15 cellular contexts compared by ENCODE assay signal in the genomic region with DNA sequence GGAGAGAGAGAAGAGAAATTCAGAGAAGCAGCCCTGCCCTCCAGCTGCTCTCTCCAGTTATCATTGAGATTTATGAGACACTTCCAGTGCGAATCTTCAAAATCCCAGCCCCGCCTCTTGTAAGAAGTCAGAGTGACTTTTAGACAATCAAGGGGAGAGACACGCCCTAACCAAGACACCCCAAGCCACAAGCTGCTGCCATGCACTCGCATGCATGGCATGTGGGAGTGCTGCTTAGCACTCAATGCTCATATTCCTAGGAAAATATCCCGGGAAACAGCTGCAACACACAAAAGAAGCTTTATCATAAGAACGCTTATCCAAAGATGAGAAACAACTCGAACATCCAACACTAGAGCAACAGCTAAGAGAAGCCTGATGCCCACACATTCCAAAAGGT.
"Had no signal": no experiment of that assay in that cellular context is flagged by ENCODE, and none has a peak within 500 bp of the region (broad histone marks: within the 10 kb centered on the region; RNA-seq: fewer than 3 reads in every experiment).

No MANE protein-coding gene starts in this region.

- DNase-seq: activated CD4-positive, alpha-beta T cell treated with anti-CD3 and anti-CD28 coated beads for 4 hours; activated CD8-positive, alpha-beta T cell treated with anti-CD3 and anti-CD28 coated beads for 36 hours; activated gamma-delta T cell; activated T-cell treated with anti-CD3 and anti-CD28 coated beads, Interleukin-2, amount 50 U/mL, for 72 hours; amniotic stem cell; body of pancreas; endodermal cell; erythroblast; mucosa of descending colon; natural killer cell had no signal

- H3K27me3 ChIP-seq: body of pancreas, hepatocyte, right atrium auricular region had no signal

- H3K4me3 ChIP-seq: body of pancreas, hepatocyte, mucosa of descending colon, right atrium auricular region, smooth muscle cell had no signal

- H3K4me1 ChIP-seq: body of pancreas had no signal

- ATAC-seq: activated CD8-positive, alpha-beta T cell treated with anti-CD3 and anti-CD28 coated beads for 36 hours; activated naive CD4-positive, alpha-beta T cell treated with anti-CD3 and anti-CD28 coated beads, Interleukin-2, amount 50 U/mL, for 72 hours; activated T-cell treated with anti-CD3 and anti-CD28 coated beads, Interleukin-2, amount 50 U/mL, for 72 hours; body of pancreas; mucosa of descending colon; natural killer cell; WTC11 had no signal

- H3K27ac ChIP-seq: hepatocyte had no signal

- H3K9me3 ChIP-seq: body of pancreas, mucosa of descending colon, right atrium auricular region had no signal
